Comparison of ENCODE assay signal across 8 cellular contexts in the genomic region with DNA sequence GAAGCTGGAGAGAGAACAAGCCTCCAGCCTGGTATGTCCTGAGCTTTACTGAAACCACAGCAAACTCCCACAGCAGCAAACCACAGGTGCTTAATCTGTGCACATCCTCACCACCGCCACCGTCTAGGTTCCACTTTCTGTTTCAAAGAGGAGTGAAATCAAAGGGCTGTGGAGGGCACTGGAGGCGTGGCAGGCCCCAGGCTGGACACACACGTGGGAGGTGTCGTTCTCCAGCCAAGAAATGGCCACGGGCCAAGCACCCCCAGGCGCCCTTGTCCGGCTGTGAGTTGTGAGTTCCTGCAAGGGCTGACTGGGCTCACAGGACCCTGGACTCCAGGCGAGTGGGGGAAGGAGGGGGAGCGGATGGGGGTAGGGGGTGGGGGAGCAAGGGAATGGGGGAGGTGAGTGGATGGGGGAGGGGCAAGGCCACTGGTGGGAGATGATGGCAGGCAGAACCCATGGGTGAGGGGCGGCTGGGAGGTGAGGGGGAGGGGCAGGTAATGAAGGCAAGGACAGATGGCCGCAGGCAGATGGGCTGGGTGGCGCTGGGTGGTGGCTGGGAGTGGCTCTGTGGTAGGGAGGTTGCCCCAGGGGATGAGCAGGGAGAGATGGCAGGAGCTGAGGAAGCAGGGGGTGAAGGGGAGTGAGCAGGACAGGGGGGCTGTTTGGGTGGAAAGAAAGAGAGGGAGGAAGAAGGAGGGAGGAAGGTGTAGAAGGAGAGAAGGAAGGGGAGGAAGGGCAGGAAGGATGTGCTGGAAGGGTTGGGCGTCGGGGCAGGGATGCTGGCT.
DNase-seq lines count a peak whose midpoint lies in the region; ATAC-seq and TF ChIP-seq lines count a peak whose summit lies in the region.

No MANE protein-coding gene starts in this region.

- H3K36me3 ChIP-seq in HCT116 (ENCODE audit: control insufficient read depth in 1 of 2, insufficient read depth in 2 of 2, low read length in 2 of 2): peaks cover 2 to 8% of the 10 kb centered on the region in 2 experiments; a peak in 2 of 4 replicates
- no peaks in the 10 kb centered on the region for H3K36me3 ChIP-seq in MM.1S (replicated peaks; ENCODE audit: insufficient read depth, low read length)
- H3K36me3 ChIP-seq in right atrium auricular region: peaks cover 40% of the 10 kb centered on the region

- no peak for TF ChIP-seq CTCF in HCT116 (IDR thresholded peaks at IDR 0.05 in 2 of 3, conservative IDR thresholded peaks at IDR 0.05 in 1 of 3; ENCODE audit: borderline replicate concordance in 1 of 3, insufficient read depth in 1 of 3, low read depth in 2 of 3, low read length in 2 of 3)
- TF ChIP-seq CTCF in MM.1S (IDR thresholded peaks at IDR 0.05; ENCODE audit: low read length): no peak
- TF ChIP-seq CTCF in right atrium auricular region (IDR thresholded peaks at IDR 0.05): no peak

- H3K27ac ChIP-seq in HCT116 (ENCODE audit: low read depth, low read length) (peak overlapping the region; percentile 14; the same call in 1 of the 2 replicates), MM.1S (ENCODE audit: low read length) (peak overlapping the region; percentile 24; the same call in 1 of the 2 replicates), right atrium auricular region (peak overlapping the region; percentile 62 to 69)

- no peak for TF ChIP-seq POLR2A in HCT116 (IDR thresholded peaks at IDR 0.05; ENCODE audit: borderline replicate concordance, extremely low read depth, insufficient read depth, insufficient read length)

- peak overlapping the region; percentile 48 for H3K4me3 Mint-ChIP-seq in activated T-helper 17 cell treated with anti-CD3 and anti-CD28 coated beads, Interleukin-2, amount 50 U/mL, for 72 hours
- H3K4me3 Mint-ChIP-seq in stimulated activated effector memory CD8-positive, alpha-beta T cell treated with anti-CD3 and anti-CD28 coated beads, Interleukin-12 subunit alpha, Interleukin-12 subunit beta, amount 100 ng/mL, for 72 hours: peak overlapping the region; percentile 38

- H3K79me2 ChIP-seq in HCT116 (ENCODE audit: insufficient read depth, low read length) (peaks cover under 1% of the 10 kb centered on the region; the same call in 1 of the 2 replicates), MM.1S (ENCODE audit: low read length) (peaks cover 29% of the 10 kb centered on the region)

- CTCF ChIA-PET in HCT116 (lab: Charles Lee): no interaction called here

- peak in 2 of 3 experiments; percentile 72 to 89 for DNase-seq in NCI-H1417 (lab: John Stamatoyannopoulos, UW)
- no peak for DNase-seq in NCI-H1417 treated with DMSO at 0.1 percent for 48 hours (lab: John Stamatoyannopoulos, UW)
- DNase-seq in HCT116 (ENCODE audit: low read depth, low spot score): no peak
- peak; percentile 81 for DNase-seq in MM.1S
- DNase-seq in right atrium auricular region (ENCODE audit: low spot score): no peak
- peak in 1 of 2 donors; percentile 74 for DNase-seq in stimulated activated effector memory CD8-positive, alpha-beta T cell treated with anti-CD3 and anti-CD28 coated beads, Interleukin-12 subunit alpha, Interleukin-12 subunit beta, amount 100 ng/mL, for 72 hours (ENCODE audit: low spot score in 2 of 2)
- no peak for DNase-seq in DMS153 treated with DMSO at 0.1 percent for 48 hours (lab: John Stamatoyannopoulos, UW; ENCODE audit: unreplicated experiment)

- no peaks in the 10 kb centered on the region for H3K27me3 Mint-ChIP-seq in activated T-helper 17 cell treated with anti-CD3 and anti-CD28 coated beads, Interleukin-2, amount 50 U/mL, for 72 hours

- H3K27ac Mint-ChIP-seq in activated T-helper 17 cell treated with anti-CD3 and anti-CD28 coated beads, Interleukin-2, amount 50 U/mL, for 72 hours: no peak overlapping the region
- H3K27ac Mint-ChIP-seq in stimulated activated effector memory CD8-positive, alpha-beta T cell treated with anti-CD3 and anti-CD28 coated beads, Interleukin-12 subunit alpha, Interleukin-12 subunit beta, amount 100 ng/mL, for 72 hours: peak overlapping the region; percentile 26

- peaks cover 22% of the 10 kb centered on the region for H3K4me1 Mint-ChIP-seq in activated T-helper 17 cell treated with anti-CD3 and anti-CD28 coated beads, Interleukin-2, amount 50 U/mL, for 72 hours
- peaks cover 55% of the 10 kb centered on the region for H3K4me1 Mint-ChIP-seq in stimulated activated effector memory CD8-positive, alpha-beta T cell treated with anti-CD3 and anti-CD28 coated beads, Interleukin-12 subunit alpha, Interleukin-12 subunit beta, amount 100 ng/mL, for 72 hours

- H4K20me1 ChIP-seq in HCT116 (ENCODE audit: insufficient read depth) (no peaks in the 10 kb centered on the region), MM.1S (ENCODE audit: insufficient read depth, low read length) (no peaks in the 10 kb centered on the region; the same call in 1 of the 2 replicates)

- H3K27me3 ChIP-seq in HCT116 (ENCODE audit: insufficient read depth, low read length): no peaks in the 10 kb centered on the region
- H3K27me3 ChIP-seq in MM.1S (replicated peaks; ENCODE audit: insufficient read depth, low read length): no peaks in the 10 kb centered on the region
- no peaks in the 10 kb centered on the region for H3K27me3 ChIP-seq in right atrium auricular region

- POLR2A ChIA-PET in HCT116 (lab: Charles Lee): no interaction called here

- RAD21 ChIA-PET in HCT116 (lab: Charles Lee; ENCODE audit: low non-redundant PET in 1 of 2, low total read pairs in 2 of 2, uncharacterized antibody in 2 of 2, unreplicated experiment in 2 of 2): no interaction called here

- H3K9me3 ChIP-seq in HCT116 (ENCODE audit: control insufficient read depth in 1 of 2, insufficient read depth in 1 of 2, low read depth in 1 of 2, low read length in 2 of 2) (no peaks in the 10 kb centered on the region), MM.1S (replicated peaks; ENCODE audit: insufficient read depth, low read length) (no peaks in the 10 kb centered on the region), right atrium auricular region (no peaks in the 10 kb centered on the region)

- intact Hi-C loops in HCT116 (cut with micrococcal nuclease): no loop called here

- no peaks in the 10 kb centered on the region for H3K9me2 ChIP-seq in HCT116 (ENCODE audit: insufficient read depth)
- H3K9me2 ChIP-seq in MM.1S (replicated peaks; ENCODE audit: insufficient read depth, low read length): no peaks in the 10 kb centered on the region

- H3K9ac ChIP-seq in HCT116 (ENCODE audit: low read length) (no peak overlapping the region), MM.1S (ENCODE audit: low read length) (no peak overlapping the region)

- no peak for ATAC-seq in HCT116
- ATAC-seq in activated T-helper 17 cell treated with anti-CD3 and anti-CD28 coated beads, Interleukin-2, amount 50 U/mL, for 72 hours (replicated peaks): peak; percentile 92
- ATAC-seq in stimulated activated effector memory CD8-positive, alpha-beta T cell treated with anti-CD3 and anti-CD28 coated beads, Interleukin-12 subunit alpha, Interleukin-12 subunit beta, amount 100 ng/mL, for 72 hours: peak; percentile 90

- H3F3A ChIP-seq in MM.1S (ENCODE audit: insufficient read depth, low read length): no peaks in the 10 kb centered on the region

- TF ChIP-seq RAD21 in HCT116 (IDR thresholded peaks at IDR 0.05; ENCODE audit: low read depth): no peak

- H3K4me2 ChIP-seq in HCT116 (ENCODE audit: low read length) (no peak overlapping the region), MM.1S (ENCODE audit: low read depth, low read length) (peak overlapping the region; percentile 41; the same call in 1 of the 2 replicates)

- no TSS peak for BruUV-seq in HCT116 (replicated peaks; lab: Mats Ljungman, UMichigan)

- peaks cover 0 to 6% of the 10 kb centered on the region in 2 experiments; a peak in 1 of 4 replicates for H3K4me1 ChIP-seq in HCT116 (ENCODE audit: control insufficient read depth in 1 of 2, insufficient read depth in 2 of 2, low read length in 2 of 2)
- peaks cover 6% of the 10 kb centered on the region; the same call in 1 of the 2 replicates for H3K4me1 ChIP-seq in MM.1S (ENCODE audit: low read length)
- H3K4me1 ChIP-seq in right atrium auricular region: peaks cover 0 to 41% of the 10 kb centered on the region in 2 donors

- no peak overlapping the region for H3K4me3 ChIP-seq in HCT116 (replicated peaks in 1 of 2; ENCODE audit: low read depth in 1 of 2, low read length in 2 of 2)
- H3K4me3 ChIP-seq in MM.1S (ENCODE audit: low read length): no peak overlapping the region
- no peak overlapping the region for H3K4me3 ChIP-seq in right atrium auricular region

- H3K9me3 Mint-ChIP-seq in activated T-helper 17 cell treated with anti-CD3 and anti-CD28 coated beads, Interleukin-2, amount 50 U/mL, for 72 hours: no peaks in the 10 kb centered on the region
- H3K9me3 Mint-ChIP-seq in stimulated activated effector memory CD8-positive, alpha-beta T cell treated with anti-CD3 and anti-CD28 coated beads, Interleukin-12 subunit alpha, Interleukin-12 subunit beta, amount 100 ng/mL, for 72 hours: no peaks in the 10 kb centered on the region

- H3K36me3 Mint-ChIP-seq in activated T-helper 17 cell treated with anti-CD3 and anti-CD28 coated beads, Interleukin-2, amount 50 U/mL, for 72 hours (ENCODE audit: low read depth): peaks cover 49% of the 10 kb centered on the region
- peaks cover 36% of the 10 kb centered on the region for H3K36me3 Mint-ChIP-seq in stimulated activated effector memory CD8-positive, alpha-beta T cell treated with anti-CD3 and anti-CD28 coated beads, Interleukin-12 subunit alpha, Interleukin-12 subunit beta, amount 100 ng/mL, for 72 hours

- H2AFZ ChIP-seq in HCT116 (ENCODE audit: low read depth, low read length, poor library complexity, severe bottlenecking) (no peak overlapping the region), MM.1S (ENCODE audit: low read length) (no peak overlapping the region)

TF ChIP-seq in HCT116, 20 proteins besides CTCF, POLR2A, EP300 and RAD21:
- TF ChIP-seq EZH2phosphoT487 (IDR thresholded peaks at IDR 0.05; ENCODE audit: borderline replicate concordance): no peak
- TF ChIP-seq JUND (IDR thresholded peaks at IDR 0.05): no peak
- no peak for TF ChIP-seq EZH2 (IDR thresholded peaks at IDR 0.05)
- TF ChIP-seq, protein P1, sequence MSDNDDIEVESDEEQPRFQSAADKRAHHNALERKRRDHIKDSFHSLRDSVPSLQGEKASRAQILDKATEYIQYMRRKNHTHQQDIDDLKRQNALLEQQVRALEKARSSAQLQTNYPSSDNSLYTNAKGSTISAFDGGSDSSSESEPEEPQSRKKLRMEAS (IDR thresholded peaks at IDR 0.05): no peak
- no peak for TF ChIP-seq POLR2AphosphoS5 (IDR thresholded peaks at IDR 0.05; ENCODE audit: low read depth, low read length)
- TF ChIP-seq ZNF274 (IDR thresholded peaks at IDR 0.05; ENCODE audit: low read depth, low read length): no peak
- no peak for TF ChIP-seq SP1 (IDR thresholded peaks at IDR 0.05; ENCODE audit: low read depth)
- TF ChIP-seq, protein P2, sequence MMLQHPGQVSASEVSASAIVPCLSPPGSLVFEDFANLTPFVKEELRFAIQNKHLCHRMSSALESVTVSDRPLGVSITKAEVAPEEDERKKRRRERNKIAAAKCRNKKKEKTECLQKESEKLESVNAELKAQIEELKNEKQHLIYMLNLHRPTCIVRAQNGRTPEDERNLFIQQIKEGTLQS (IDR thresholded peaks at IDR 0.05): no peak
TF ChIP-seq in HCT116: peak in this region for 0.

Comparison
In these comparisons a context has a peak if more than half of its experiments do, and no peak if none do; other contexts are left out.
1. DNase-seq: peak in NCI-H1417 (2 of 3) and MM.1S (single experiment); none in NCI-H1417 treated with DMSO at 0.1 percent for 48 hours (single experiment), HCT116 (single experiment), right atrium auricular region (single experiment) and DMS153 treated with DMSO at 0.1 percent for 48 hours (single experiment).
2. H3K27ac ChIP-seq: peak in every context shown above with its lines; median percentile 66 in right atrium auricular region; 24 in MM.1S; 14 in HCT116.